In the genomic region with DNA sequence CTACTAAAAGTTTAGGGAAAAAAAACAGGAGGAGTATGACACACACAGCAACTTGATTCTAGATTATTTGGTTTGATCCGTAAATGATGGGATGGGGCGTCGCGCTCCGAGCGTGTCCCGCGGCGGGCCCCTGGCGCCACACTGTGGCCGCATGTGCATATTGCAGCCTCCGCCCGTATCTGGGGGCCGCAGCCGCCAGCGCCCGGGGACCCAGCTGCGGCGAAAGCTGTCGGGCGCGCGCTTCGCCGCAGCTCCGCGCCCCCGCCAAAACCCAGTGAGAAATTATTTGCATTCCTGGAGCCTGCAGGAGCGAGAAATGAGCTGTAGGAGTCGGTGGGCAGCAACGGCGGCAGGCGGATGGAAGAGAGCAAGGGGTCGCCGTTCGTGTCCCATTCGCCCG, we compare ENCODE assay signal across 8 cellular contexts.
DNase-seq lines count a peak whose midpoint lies in the region; ATAC-seq and TF ChIP-seq lines count a peak whose summit lies in the region.
"Not testable (repeated sequence)": the region's sequence is repeated elsewhere in the genome, so short reads cannot be mapped to it uniquely, and the experiment has no call there.

No MANE protein-coding gene starts in this region.

- not testable (repeated sequence) for TF ChIP-seq CTCF in GM23338 (conservative IDR thresholded peaks at IDR 0.05; ENCODE audit: low read depth in 2 of 2); activated B cell treated with CpG ODN at 0.5 μM for 24 hours (IDR thresholded peaks at IDR 0.05)
- peak in 1 of 2 donors; percentile 28 for TF ChIP-seq CTCF in suprapubic skin (IDR thresholded peaks at IDR 0.05)

- not testable (repeated sequence) for H3K4me3 ChIP-seq in GM23338
- peak overlapping the region; percentile 38 for H3K4me3 ChIP-seq in suprapubic skin

- not testable (repeated sequence) for H3K4me1 Mint-ChIP-seq in GM23338, activated B cell treated with CpG ODN at 0.5 μM for 24 hours

- TF ChIP-seq EP300 in suprapubic skin (IDR thresholded peaks at IDR 0.05): not testable (repeated sequence)

- intact Hi-C loops in activated B cell treated with CpG ODN at 0.5 μM for 24 hours (cut with micrococcal nuclease); cardiac septum (cut with DNase I); posterior cingulate gyrus (cut with DNase I): not testable (repeated sequence)

- DNase-seq in GM23338 (ENCODE audit: low spot score); suprapubic skin (ENCODE audit: low spot score in 2 of 2): not testable (repeated sequence)
- DNase-seq in activated B cell treated with CpG ODN at 0.5 μM for 24 hours (peak; percentile 53), cardiac septum (ENCODE audit: low spot score) (peak; percentile 55), posterior cingulate gyrus (peak in 7 of 10 donors; percentile 24 to 89 (median 41))
- DNase-seq in activated naive CD4-positive, alpha-beta T cell treated with anti-CD3 and anti-CD28 coated beads, Interleukin-2, amount 50 U/mL, for 72 hours (ENCODE audit: low spot score in 2 of 2): peak; percentile 58 to 76

- not testable (repeated sequence) for H3K27ac Mint-ChIP-seq in GM23338; activated B cell treated with CpG ODN at 0.5 μM for 24 hours; activated naive CD4-positive, alpha-beta T cell treated with anti-CD3 and anti-CD28 coated beads, Interleukin-2, amount 50 U/mL, for 72 hours

- ATAC-seq in GM18519 (IDR thresholded peaks at IDR 0.05; ENCODE audit: low FRiP score, unreplicated experiment): peak; percentile 59
- peak; percentile 74 for ATAC-seq in GM23338
- ATAC-seq in HG03432 (IDR thresholded peaks at IDR 0.05; ENCODE audit: unreplicated experiment): peak; percentile 91
- ATAC-seq in activated B cell treated with CpG ODN at 0.5 μM for 24 hours (ENCODE audit: low read depth): peak; percentile 92
- ATAC-seq in activated naive CD4-positive, alpha-beta T cell treated with anti-CD3 and anti-CD28 coated beads, Interleukin-2, amount 50 U/mL, for 72 hours: peak; percentile 79 to 88

- H4K20me1 ChIP-seq in GM23338 (replicated peaks; ENCODE audit: insufficient read depth): not testable (repeated sequence)

- not testable (repeated sequence) for H3F3A ChIP-seq in GM23338 (replicated peaks; ENCODE audit: low read depth)

- not testable (repeated sequence) for H3K79me2 ChIP-seq in GM23338 (replicated peaks; ENCODE audit: insufficient read depth)

- 0% methylated on average over 8 of the region's 38 CpGs for WGBS in suprapubic skin

- H3K4me3 Mint-ChIP-seq in GM23338: peak overlapping the region; percentile 62
- peak overlapping the region; percentile 70 for H3K4me3 Mint-ChIP-seq in activated B cell treated with CpG ODN at 0.5 μM for 24 hours

- not testable (repeated sequence) for H3K27ac ChIP-seq in GM23338 (ENCODE audit: low read depth); suprapubic skin

- H3K9me3 ChIP-seq in suprapubic skin: not testable (repeated sequence)

- not testable (repeated sequence) for H3K9me2 ChIP-seq in GM23338 (ENCODE audit: insufficient read depth)

- POLR2A ChIA-PET in activated B cell treated with CpG ODN at 0.5 μM for 24 hours (lab: Charles Lee): not testable (repeated sequence)

- TF ChIP-seq POLR2A in suprapubic skin (IDR thresholded peaks at IDR 0.05): not testable (repeated sequence)

- H3K36me3 ChIP-seq in GM23338 (ENCODE audit: insufficient read depth); suprapubic skin: not testable (repeated sequence)

- not testable (repeated sequence) for H3K27me3 Mint-ChIP-seq in GM23338 (ENCODE audit: insufficient read depth, low read depth, poor library complexity); activated B cell treated with CpG ODN at 0.5 μM for 24 hours

- not testable (repeated sequence) for H3K36me3 Mint-ChIP-seq in GM23338 (ENCODE audit: low read depth); activated B cell treated with CpG ODN at 0.5 μM for 24 hours (ENCODE audit: low read depth); activated naive CD4-positive, alpha-beta T cell treated with anti-CD3 and anti-CD28 coated beads, Interleukin-2, amount 50 U/mL, for 72 hours

- H2AFZ ChIP-seq in GM23338: not testable (repeated sequence)

- not testable (repeated sequence) for H3K4me2 ChIP-seq in GM23338

- H3K27me3 ChIP-seq in GM23338 (ENCODE audit: insufficient read depth); suprapubic skin: not testable (repeated sequence)

- not testable (repeated sequence) for H3K9me3 Mint-ChIP-seq in GM23338; activated B cell treated with CpG ODN at 0.5 μM for 24 hours; activated naive CD4-positive, alpha-beta T cell treated with anti-CD3 and anti-CD28 coated beads, Interleukin-2, amount 50 U/mL, for 72 hours

- not testable (repeated sequence) for H3K4me1 ChIP-seq in GM23338 (ENCODE audit: insufficient read depth); suprapubic skin

- CTCF ChIA-PET in activated B cell treated with CpG ODN at 0.5 μM for 24 hours (lab: Charles Lee): not testable (repeated sequence)
